ENCODE assay signal across 22 cellular contexts in genomic region chr1:234734864-234735263, GRCh38.
DNase-seq lines count a peak whose midpoint lies in the region; ATAC-seq and TF ChIP-seq lines count a peak whose summit lies in the region.
"Had no signal": no experiment of that assay in that cellular context is flagged by ENCODE, and none has a peak within 500 bp of the region (broad histone marks: within the 10 kb centered on the region; RNA-seq: fewer than 3 reads in every experiment).

No MANE protein-coding gene starts in this region.

- H3K27ac ChIP-seq in angular gyrus (ENCODE audit: low read depth, low read length) (peak overlapping the region; percentile 85), mesendoderm (ENCODE audit: low read depth, low read length) (no peak overlapping the region), upper lobe of right lung (no peak overlapping the region)
- H3K27ac ChIP-seq: epithelial cell of prostate, foreskin keratinocyte, suprapubic skin had no signal

- no peak overlapping the region for H2BK5ac ChIP-seq in mesendoderm (ENCODE audit: low read length)

- intact Hi-C loops in upper lobe of right lung (cut with DNase I): no loop called here

- no peaks in the 10 kb centered on the region for H3K27me3 ChIP-seq in mesendoderm (ENCODE audit: insufficient read depth, low read length, poor library complexity)
- H3K27me3 ChIP-seq in upper lobe of right lung: no peaks in the 10 kb centered on the region
- H3K27me3 ChIP-seq: foreskin keratinocyte, MG63, suprapubic skin had no signal

- H3K4me1 ChIP-seq in mesendoderm (ENCODE audit: control insufficient read depth, low read depth, low read length) (no peaks in the 10 kb centered on the region), upper lobe of right lung (peaks cover 13% of the 10 kb centered on the region)

- no peak overlapping the region for H2BK120ac ChIP-seq in mesendoderm (ENCODE audit: low read depth, low read length)

- H3K36me3 ChIP-seq in mesendoderm (ENCODE audit: control insufficient read depth, insufficient read depth, low read length) (no peaks in the 10 kb centered on the region), upper lobe of right lung (no peaks in the 10 kb centered on the region)
- H3K36me3 ChIP-seq: MG63, suprapubic skin had no signal

- H3K27ac Mint-ChIP-seq in activated naive CD4-positive, alpha-beta T cell treated with anti-CD3 and anti-CD28 coated beads, Interleukin-2, amount 50 U/mL, for 72 hours: peak overlapping the region; percentile 26 to 37
- H3K27ac Mint-ChIP-seq: HFFc6 had no signal

- ATAC-seq in activated naive CD4-positive, alpha-beta T cell treated with anti-CD3 and anti-CD28 coated beads, Interleukin-2, amount 50 U/mL, for 72 hours: no peak
- ATAC-seq in upper lobe of right lung (no peak), GM19324 (IDR thresholded peaks at IDR 0.05; ENCODE audit: low FRiP score, unreplicated experiment) (no peak)
- ATAC-seq: foreskin keratinocyte had no signal

- no CpG with 5 or more reads among the region's 8 CpGs for WGBS in mesendoderm (ENCODE audit: extremely low coverage, insufficient coverage, low lambda C conversion rate)

- H3K9me3 ChIP-seq in upper lobe of right lung: no peaks in the 10 kb centered on the region
- H3K9me3 ChIP-seq: MG63, suprapubic skin had no signal

- H2BK15ac ChIP-seq in mesendoderm (replicated peaks; ENCODE audit: low read depth): no peak overlapping the region

- no peak overlapping the region for H2AK5ac ChIP-seq in mesendoderm (ENCODE audit: low read length)

- no peak overlapping the region for H4K8ac ChIP-seq in mesendoderm (ENCODE audit: low read depth, low read length)

- DNase-seq in activated naive CD4-positive, alpha-beta T cell treated with anti-CD3 and anti-CD28 coated beads, Interleukin-2, amount 50 U/mL, for 72 hours (ENCODE audit: low spot score in 2 of 2): no peak
- DNase-seq in activated naive CD4-positive, alpha-beta T cell treated with anti-CD3 and anti-CD28 coated beads, Interleukin-2, amount 50 U/mL, for 16 hours: no peak
- peak; percentile 63 for DNase-seq in mesendoderm
- peak; percentile 57 for DNase-seq in upper lobe of right lung
- DNase-seq in NCI-H2171 treated with DMSO at 0.1 percent for 48 hours (lab: John Stamatoyannopoulos, UW): no peak
- DNase-seq in retina: no peak
- DNase-seq: activated CD4-positive, alpha-beta T cell treated with anti-CD3 and anti-CD28 coated beads, Interleukin-2, amount 50 U/mL, for 4 hours; activated naive CD8-positive, alpha-beta T cell treated with anti-CD3 and anti-CD28 coated beads for 36 hours; cortex of kidney; EL; foreskin keratinocyte; HFFc6; MG63; NCI-H1694; NCI-H345; stimulated activated CD4-positive, alpha-beta T cell treated with anti-CD3 and anti-CD28 coated beads, Interleukin-12 subunit alpha, Interleukin-12 subunit beta, amount 100 ng/mL, for 4 hours; SW 1271 had no signal

- H3K79me2 ChIP-seq in mesendoderm (ENCODE audit: control insufficient read depth, insufficient read depth, low read length): no peaks in the 10 kb centered on the region

- no peak overlapping the region for H4K5ac ChIP-seq in mesendoderm (ENCODE audit: low read length)

- no peaks in the 10 kb centered on the region for H3K79me1 ChIP-seq in mesendoderm (ENCODE audit: low read length)

- H3K18ac ChIP-seq in mesendoderm (ENCODE audit: low read length): no peak overlapping the region

- peaks cover 0 to 12% of the 10 kb centered on the region in 2 donors for H3K36me3 Mint-ChIP-seq in activated naive CD4-positive, alpha-beta T cell treated with anti-CD3 and anti-CD28 coated beads, Interleukin-2, amount 50 U/mL, for 72 hours
- H3K36me3 Mint-ChIP-seq: activated naive CD8-positive, alpha-beta T cell treated with anti-CD3 and anti-CD28 coated beads for 36 hours had no signal

- no peak overlapping the region for H3K23ac ChIP-seq in mesendoderm (ENCODE audit: low read length)

- no peak overlapping the region for H3K56ac ChIP-seq in mesendoderm (ENCODE audit: low read length)

- no peak for TF ChIP-seq CTCF in upper lobe of right lung (IDR thresholded peaks at IDR 0.05)

- no peaks in the 10 kb centered on the region for H3K9me3 Mint-ChIP-seq in activated naive CD4-positive, alpha-beta T cell treated with anti-CD3 and anti-CD28 coated beads, Interleukin-2, amount 50 U/mL, for 72 hours
- H3K9me3 Mint-ChIP-seq: activated naive CD8-positive, alpha-beta T cell treated with anti-CD3 and anti-CD28 coated beads for 36 hours; HFFc6; neural crest cell had no signal

- H3K4me3 ChIP-seq in mesendoderm (ENCODE audit: low read length) (no peak overlapping the region), upper lobe of right lung (no peak overlapping the region)
- H3K4me3 ChIP-seq: MG63, suprapubic skin had no signal

- H3K4ac ChIP-seq in mesendoderm (ENCODE audit: low read depth, low read length): no peak overlapping the region

- no peak overlapping the region for H3K4me2 ChIP-seq in mesendoderm (ENCODE audit: low read length)

- no peak overlapping the region for H3K9ac ChIP-seq in mesendoderm (ENCODE audit: low read length)

Comparison
In these comparisons a context has a peak if more than half of its experiments do, and no peak if none do; other contexts are left out.
1. DNase-seq: peak in mesendoderm (single experiment) and upper lobe of right lung (single experiment); none in activated naive CD4-positive, alpha-beta T cell treated with anti-CD3 and anti-CD28 coated beads, Interleukin-2, amount 50 U/mL, for 72 hours (0 of 2), activated naive CD4-positive, alpha-beta T cell treated with anti-CD3 and anti-CD28 coated beads, Interleukin-2, amount 50 U/mL, for 16 hours (single experiment), NCI-H2171 treated with DMSO at 0.1 percent for 48 hours (single experiment) and retina (single experiment).